In genomic region chr16:81502396-81503060, GRCh38 we compare ENCODE assay signal across 24 cellular contexts. TPM values are rescaled to one million over a fixed set of nuclear protein-coding genes. Genes with fewer than 3 reads are reported as not detected.
DNase-seq lines count a peak whose midpoint lies in the region; ATAC-seq, FAIRE-seq and TF ChIP-seq lines count a peak whose summit lies in the region.
"Had no signal": no experiment of that assay in that cellular context is flagged by ENCODE, and none has a peak within 500 bp of the region (broad histone marks: within the 10 kb centered on the region; RNA-seq: fewer than 3 reads in every experiment).

No MANE protein-coding gene starts in this region.

- no peaks in the 10 kb centered on the region for H3K27me3 Mint-ChIP-seq in CD14-positive monocyte (ENCODE audit: low read depth in 3 of 3)
- H3K27me3 Mint-ChIP-seq: activated naive CD8-positive, alpha-beta T cell treated with anti-CD3 and anti-CD28 coated beads, Interleukin-2, amount 50 U/mL, for 24 hours; activated T-helper 17 cell treated with anti-CD3 and anti-CD28 coated beads, Interleukin-2, amount 50 U/mL, for 72 hours had no signal

- H3K9me3 Mint-ChIP-seq in CD14-positive monocyte: peaks cover 0 to 5% (median 0%) of the 10 kb centered on the region in 7 donors
- H3K9me3 Mint-ChIP-seq: activated naive CD8-positive, alpha-beta T cell treated with anti-CD3 and anti-CD28 coated beads, Interleukin-2, amount 50 U/mL, for 24 hours; activated T-helper 17 cell treated with anti-CD3 and anti-CD28 coated beads, Interleukin-2, amount 50 U/mL, for 72 hours; T-helper 2 cell treated with Interferon-gamma antibody and Interleukin-4, amounts not matched to agents 5 μg/mL and 100 μg/mL, for 36 hours had no signal

- H3K27ac Mint-ChIP-seq in CD14-positive monocyte: peak overlapping the region in 5 of 7 donors; percentile 15 to 99 (median 73)
- H3K27ac Mint-ChIP-seq: activated naive CD8-positive, alpha-beta T cell treated with anti-CD3 and anti-CD28 coated beads, Interleukin-2, amount 50 U/mL, for 24 hours; activated T-helper 17 cell treated with anti-CD3 and anti-CD28 coated beads, Interleukin-2, amount 50 U/mL, for 72 hours; T-helper 2 cell treated with Interferon-gamma antibody and Interleukin-4, amounts not matched to agents 5 μg/mL and 100 μg/mL, for 36 hours had no signal

- H3K9me1 ChIP-seq in K562 (ENCODE audit: control insufficient read depth, insufficient read depth, low read length): no peaks in the 10 kb centered on the region

- no peaks in the 10 kb centered on the region for H3K9me3 ChIP-seq in K562 (replicated peaks; ENCODE audit: control insufficient read depth, insufficient read depth, low read depth, low read length)
- no peaks in the 10 kb centered on the region for H3K9me3 ChIP-seq in right cardiac atrium (ENCODE audit: control insufficient read depth, low read length)
- no peaks in the 10 kb centered on the region for H3K9me3 ChIP-seq in osteoblast (ENCODE audit: low read depth, low read length)
- no peaks in the 10 kb centered on the region for H3K9me3 ChIP-seq in small intestine (ENCODE audit: control insufficient read depth, low read depth)

- POLR2A ChIA-PET in K562 (lab: Yijun Ruan, JAX): interaction anchor here (0.7 to 1.1 kb wide), 3 partner anchors 9 to 21 kb away, joined by 3 read pairs; no protein-coding TSS in a partner anchor

- no peaks in the 10 kb centered on the region; the same call in 1 of the 2 replicates for H4K20me1 ChIP-seq in K562 (replicated peaks; ENCODE audit: control insufficient read depth, insufficient read depth, low read length)
- peaks cover 16% of the 10 kb centered on the region for H4K20me1 ChIP-seq in osteoblast (ENCODE audit: insufficient read depth, low read length)

- H2AFZ ChIP-seq in K562 (ENCODE audit: low read depth, low read length): no peak overlapping the region
- no peak overlapping the region for H2AFZ ChIP-seq in osteoblast (ENCODE audit: low read length)

- WGBS in K562 (ENCODE audit: insufficient coverage, low coverage, missing lambda C conversion rate): 63% methylated on average over 17 of the region's 17 CpGs
- WGBS in right cardiac atrium: 67% methylated on average over 17 of the region's 17 CpGs
- WGBS in small intestine, 3 donors: 80 to 92% (median 87%) methylated on average over 17 of the region's 17 CpGs

- FAIRE-seq in K562 (lab: Jason Lieb, UNC) (peak; percentile 44), small intestine (lab: Jason Lieb, UNC) (no peak)

- no peak for TF ChIP-seq RAD21 in K562 (CRISPR knock-in tag; conservative IDR thresholded peaks at IDR 0.05 in 1 of 2, IDR thresholded peaks at IDR 0.05 in 1 of 2)

- TF ChIP-seq CTCF in CD14-positive monocyte (IDR thresholded peaks at IDR 0.05): no peak
- no peak; a peak in 1 of 6 replicates for TF ChIP-seq CTCF in K562 (IDR thresholded peaks at IDR 0.05 in 2 of 3, conservative IDR thresholded peaks at IDR 0.05 in 1 of 3; ENCODE audit: insufficient read depth in 2 of 3, low read depth in 1 of 3, low read length in 3 of 3)
- TF ChIP-seq CTCF in osteoblast (IDR thresholded peaks at IDR 0.05; ENCODE audit: extremely low read depth, low read depth, low read length): no peak

- peak overlapping the region in 1 of 2 experiments; percentile 80; a peak in 2 of 4 replicates for H3K9ac ChIP-seq in K562 (ENCODE audit: insufficient read depth in 1 of 2, low read depth in 2 of 2, low read length in 2 of 2)

- H3K4me1 ChIP-seq in K562 (replicated peaks in 1 of 2; ENCODE audit: control insufficient read depth in 2 of 2, insufficient read depth in 2 of 2, low read length in 2 of 2) (peaks cover 44 to 62% of the 10 kb centered on the region in 2 experiments), right cardiac atrium (ENCODE audit: control insufficient read depth, insufficient read depth, low read length) (peaks cover 3% of the 10 kb centered on the region), osteoblast (ENCODE audit: insufficient read depth, low read length) (peaks cover 13% of the 10 kb centered on the region), small intestine (ENCODE audit: control insufficient read depth in 2 of 2, insufficient read depth in 1 of 2, low read depth in 1 of 2, low read length in 1 of 2) (peaks cover under 1 to 5% of the 10 kb centered on the region in 2 donors)

- H3K36me3 ChIP-seq in K562 (ENCODE audit: control insufficient read depth, insufficient read depth, low read length) (peaks cover 16% of the 10 kb centered on the region; the same call in 2 of the 3 replicates), osteoblast (ENCODE audit: insufficient read depth, low read length) (no peaks in the 10 kb centered on the region), small intestine (ENCODE audit: control insufficient read depth in 2 of 2, insufficient read depth in 2 of 2, low read length in 2 of 2) (no peaks in the 10 kb centered on the region)

- H3K27ac ChIP-seq in K562 (ENCODE audit: extremely low read depth, low read depth, low read length) (peak overlapping the region; percentile 9; the same call in 2 of the 3 replicates), right cardiac atrium (ENCODE audit: low read length) (peak overlapping the region; percentile 21), osteoblast (ENCODE audit: low read depth, low read length) (no peak overlapping the region), small intestine (ENCODE audit: low read depth in 1 of 2, low read length in 1 of 2) (peak overlapping the region in 1 of 2 donors; percentile 7)
- H3K27ac ChIP-seq: HL-60 had no signal

- H3K79me2 ChIP-seq in K562 (ENCODE audit: control insufficient read depth, insufficient read depth, low read length): peaks cover 87% of the 10 kb centered on the region
- H3K79me2 ChIP-seq in osteoblast (ENCODE audit: insufficient read depth, low read length): peaks cover 43% of the 10 kb centered on the region

- H3K4me3 ChIP-seq in K562 (no peak overlapping the region), right cardiac atrium (ENCODE audit: low read length) (no peak overlapping the region), osteoblast (ENCODE audit: insufficient read depth, low read length) (no peak overlapping the region), small intestine (ENCODE audit: low read depth in 1 of 2, low read length in 2 of 2) (no peak overlapping the region)

- H3K4me1 Mint-ChIP-seq in CD14-positive monocyte: peaks cover 81% of the 10 kb centered on the region

- H3K4me2 ChIP-seq in K562 (ENCODE audit: insufficient read depth, low read length): no peak overlapping the region
- H3K4me2 ChIP-seq in osteoblast (ENCODE audit: insufficient read depth, low read length): no peak overlapping the region

- no peak overlapping the region for H3K4me3 Mint-ChIP-seq in CD14-positive monocyte
- H3K4me3 Mint-ChIP-seq: activated naive CD8-positive, alpha-beta T cell treated with anti-CD3 and anti-CD28 coated beads, Interleukin-2, amount 50 U/mL, for 24 hours; activated T-helper 17 cell treated with anti-CD3 and anti-CD28 coated beads, Interleukin-2, amount 50 U/mL, for 72 hours; T-helper 2 cell treated with Interferon-gamma antibody and Interleukin-4, amounts not matched to agents 5 μg/mL and 100 μg/mL, for 36 hours had no signal

- no TSS peak for BruUV-seq in K562 (replicated peaks; lab: Mats Ljungman, UMichigan)

- H3K27me3 ChIP-seq in K562 (ENCODE audit: control insufficient read depth in 2 of 2, insufficient read depth in 2 of 2, low read length in 2 of 2): no peaks in the 10 kb centered on the region
- H3K27me3 ChIP-seq in right cardiac atrium (ENCODE audit: control insufficient read depth, insufficient read depth): no peaks in the 10 kb centered on the region
- no peaks in the 10 kb centered on the region for H3K27me3 ChIP-seq in osteoblast (ENCODE audit: insufficient read depth, low read length)
- H3K27me3 ChIP-seq in small intestine (ENCODE audit: control insufficient read depth in 2 of 2, insufficient read depth in 2 of 2, low read length in 2 of 2): no peaks in the 10 kb centered on the region

- H3K36me3 Mint-ChIP-seq in CD14-positive monocyte: peaks cover 24 to 34% of the 10 kb centered on the region in 2 donors

- in situ Hi-C loops in K562 (cut with MboI): no loop called here

- CTCF ChIA-PET in K562 (lab: Yijun Ruan, JAX; ENCODE audit: low intra/inter-chr PET ratio): no interaction called here

- ATAC-seq in K562: 0 out of 3 replicates have a peak, but pooled peaks have one; percentile 3
- peak; percentile 59 to 81 for ATAC-seq in right cardiac atrium
- ATAC-seq in HG02642 (IDR thresholded peaks at IDR 0.05; ENCODE audit: poor library complexity, unreplicated experiment): no peak
- ATAC-seq: activated CD4-positive, CD25-positive, alpha-beta regulatory T cell treated with anti-CD3 and anti-CD28 coated beads, Interleukin-2, amount 50 U/mL, for 24 hours; activated naive CD8-positive, alpha-beta T cell treated with anti-CD3 and anti-CD28 coated beads, Interleukin-2, amount 50 U/mL, for 24 hours; activated T-helper 17 cell treated with anti-CD3 and anti-CD28 coated beads, Interleukin-2, amount 50 U/mL, for 72 hours; sciatic nerve had no signal

- DNase-seq in CD14-positive monocyte (ENCODE audit: low spot score): no peak
- DNase-seq in K562 (ENCODE audit: extremely low read depth in 1 of 4, low spot score in 3 of 4): peak in 1 of 4 experiments; percentile 43
- peak in 2 of 3 donors; percentile 63 to 79 for DNase-seq in right cardiac atrium
- DNase-seq in osteoblast (ENCODE audit: insufficient read length, low spot score, missing footprints): peak; percentile 19
- no peak for DNase-seq in T-helper 2 cell
- no peak for DNase-seq in SKM-1 treated with dmso at 0.1 percent for 144 hours (lab: John Stamatoyannopoulos, UW; ENCODE audit: unreplicated experiment)
- no peak for DNase-seq in small intestine
- DNase-seq: activated naive CD8-positive, alpha-beta T cell treated with anti-CD3 and anti-CD28 coated beads, Interleukin-2, amount 50 U/mL, for 24 hours; Calu3; head of caudate nucleus; KBM-7; mesendoderm; MV-4-11; NCI-H1930; NCI-H510A treated with DMSO at 0.1 percent for 48 hours; nucleus accumbens; SIG-M5; stimulated activated CD4-positive, alpha-beta T cell treated with anti-CD3 and anti-CD28 coated beads, Interleukin-2, amount 100 ng/mL, for 24 hours had no signal

- intact Hi-C loops in CD14-positive monocyte (cut with micrococcal nuclease): loop anchor here in 1 of 2 donors (5.0 kb wide), 1 partner anchor 35 kb away; no protein-coding TSS in a partner anchor
- intact Hi-C loops in K562 (cut with micrococcal nuclease): no loop called here
- intact Hi-C loops in right cardiac atrium (cut with DNase I): no loop called here

- TF ChIP-seq POLR2A in K562 (conservative IDR thresholded peaks at IDR 0.05): no peak

- TF ChIP-seq EP300 in K562 (IDR thresholded peaks at IDR 0.05; ENCODE audit: low read length): no peak

RNA-seq across cellular contexts. Expression of gene CMIP, which starts 57.9 kb away (rescaled TPM):
- under 1 TPM; 0.85 to 0.93 TPM for polyA plus RNA-seq in CD14-positive monocyte
- 107 and 183 TPM in 2 replicates for total RNA-seq in K562 (2011; cell fraction: chromatin; rRNA removed; ENCODE audit: low replicate concordance)
- total RNA-seq in K562 (2011; cell fraction: nucleolus; rRNA removed): 75.7 and 79.0 TPM in 2 replicates
- 101 and 152 TPM in 2 replicates for total RNA-seq in K562 (2011; cell fraction: nucleoplasm; rRNA removed)
- 16.1 and 19.1 TPM in 2 replicates for total RNA-seq in K562 (2014; rRNA removed)
- 10.3 and 10.8 TPM in 2 replicates for total RNA-seq in K562 (2014; rRNA removed; fragmentation: Illumina TruSeq; extraction: Trizol)
- total RNA-seq in K562 (2015; rRNA removed; fragmentation: Illumina TruSeq; extraction: Trizol): 9.7 and 11.5 TPM in 2 replicates
- 66.4 and 82.5 TPM in 2 replicates for total RNA-seq in K562 (2021)
- polyA plus RNA-seq in K562 (2011; rRNA removed): 8.1 and 19.2 TPM in 2 replicates
- polyA plus RNA-seq in K562 (2011; cell fraction: cytosol; rRNA removed): 17.6 and 21.0 TPM in 2 replicates
- polyA plus RNA-seq in K562 (2011; cell fraction: nucleus; rRNA removed): 46.1 and 50.8 TPM in 2 replicates
- 51.9 and 88.9 TPM in 2 replicates for polyA plus RNA-seq in K562 (2012)
- polyA plus RNA-seq in K562 (2014; fragmentation: Illumina TruSeq; extraction: Trizol): 39.4 and 41.6 TPM in 2 replicates
- polyA plus RNA-seq in K562 (2014; fragmentation: Nextera tagmentation; extraction: Ambion mirVana): 1 to 10 TPM in 1 of 2 experiments, under 1 TPM in 1; 0.94 to 1.9 TPM
- polyA plus RNA-seq in K562 (2014; rRNA removed): 15.6 and 21.0 TPM in 2 replicates
- 20.3 and 24.1 TPM in 2 replicates for polyA minus RNA-seq in K562 (2011; rRNA and poly(A)+ RNA removed)
- polyA minus RNA-seq in K562 (2011; cell fraction: cytosol; rRNA and poly(A)+ RNA removed): 45.6 and 90.6 TPM in 2 replicates
- 26.0 and 43.0 TPM in 2 replicates for polyA minus RNA-seq in K562 (2011; cell fraction: nucleus; rRNA and poly(A)+ RNA removed)
- 10 to 100 TPM; 15.8 to 29.0 (median 21.3) TPM for total RNA-seq in right cardiac atrium
- polyA plus RNA-seq in right cardiac atrium: 9.0 TPM
- total RNA-seq in osteoblast: 6.2 and 8.3 TPM in 2 replicates
- 10 to 100 TPM; 43.8 to 74.7 (median 43.9) TPM for polyA plus RNA-seq in small intestine

Comparison
In these comparisons a context has a peak if more than half of its experiments do, and no peak if none do; other contexts are left out.
1. DNase-seq: peak in right cardiac atrium (2 of 3) and osteoblast (single experiment); none in CD14-positive monocyte (single experiment), T-helper 2 cell (0 of 5), SKM-1 treated with dmso at 0.1 percent for 144 hours (single experiment) and small intestine (single experiment).